In the genomic region with DNA sequence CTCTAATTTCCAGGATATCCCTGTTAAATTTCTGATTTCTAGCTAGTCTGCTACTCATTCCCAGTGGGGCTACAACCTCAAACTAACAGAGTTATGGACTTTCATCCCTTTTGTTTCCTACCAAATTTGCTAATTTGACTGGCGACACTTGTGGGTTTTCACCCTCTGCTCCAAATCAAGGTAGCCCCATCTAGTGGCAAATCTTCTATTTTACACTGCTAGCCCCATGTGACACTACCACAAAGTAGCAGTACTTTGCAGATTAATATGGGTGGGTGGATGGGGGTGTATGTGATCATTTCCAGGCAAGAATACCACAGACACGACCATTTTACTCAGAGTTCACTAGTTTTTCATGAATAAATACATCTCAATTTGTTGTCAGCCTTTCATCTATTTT, we compare ENCODE assay signal across 8 cellular contexts.
DNase-seq lines count a peak whose midpoint lies in the region; ATAC-seq and TF ChIP-seq lines count a peak whose summit lies in the region.

No MANE protein-coding gene starts in this region.

- ATAC-seq in GM19438 (IDR thresholded peaks at IDR 0.05; ENCODE audit: low read depth, unreplicated experiment) (peak; percentile 87), WTC11 (peak; percentile 74), HG03045 (IDR thresholded peaks at IDR 0.05; ENCODE audit: unreplicated experiment) (no peak)

- H3K36me3 ChIP-seq in kidney epithelial cell (ENCODE audit: control insufficient read depth, insufficient read depth, low read length): no peaks in the 10 kb centered on the region

- peak; percentile 15 for DNase-seq in EL
- DNase-seq in HPDE6-E6E7 (ENCODE audit: extremely low spot score): peak; percentile 12
- peak; percentile 8 for DNase-seq in WTC11 (ENCODE audit: low spot score)
- DNase-seq in kidney epithelial cell (ENCODE audit: low read depth): no peak
- DNase-seq in SW 1271 (lab: John Stamatoyannopoulos, UW): no peak
- DNase-seq in foreskin melanocyte: no peak

- no peaks in the 10 kb centered on the region for H3K9me3 Mint-ChIP-seq in WTC11

- POLR2A ChIA-PET in WTC11 (lab: Charles Lee): no interaction called here

- H3K27me3 ChIP-seq in kidney epithelial cell (ENCODE audit: control insufficient read depth, insufficient read depth, low read length): no peaks in the 10 kb centered on the region

- no peaks in the 10 kb centered on the region for H3K36me3 Mint-ChIP-seq in WTC11

- H3K27me3 Mint-ChIP-seq in WTC11 (ENCODE audit: low read depth): no peaks in the 10 kb centered on the region

- CTCF ChIA-PET in WTC11 (lab: Charles Lee): interaction anchor here (1.7 kb wide), 1 partner anchor 120 kb away, joined by 13 read pairs; no protein-coding TSS in a partner anchor

- no peak for TF ChIP-seq CTCF in WTC11 (IDR thresholded peaks at IDR 0.05)
- peak; percentile 56 for TF ChIP-seq CTCF in kidney epithelial cell (IDR thresholded peaks at IDR 0.05; ENCODE audit: insufficient read depth, low read length, poor library complexity, severe bottlenecking)

- H3K4me3 Mint-ChIP-seq in WTC11: no peak overlapping the region

- no peak overlapping the region for H3K27ac Mint-ChIP-seq in WTC11

- no peaks in the 10 kb centered on the region for H3K4me1 Mint-ChIP-seq in WTC11

- no peak overlapping the region for H3K4me3 ChIP-seq in kidney epithelial cell (ENCODE audit: low read depth, low read length)

TF ChIP-seq in WTC11, 78 proteins besides CTCF, POLR2A, EP300 and RAD21:
- no peak for TF ChIP-seq NR1H2 (CRISPR knock-in tag; IDR thresholded peaks at IDR 0.05)
- TF ChIP-seq, protein P1, sequence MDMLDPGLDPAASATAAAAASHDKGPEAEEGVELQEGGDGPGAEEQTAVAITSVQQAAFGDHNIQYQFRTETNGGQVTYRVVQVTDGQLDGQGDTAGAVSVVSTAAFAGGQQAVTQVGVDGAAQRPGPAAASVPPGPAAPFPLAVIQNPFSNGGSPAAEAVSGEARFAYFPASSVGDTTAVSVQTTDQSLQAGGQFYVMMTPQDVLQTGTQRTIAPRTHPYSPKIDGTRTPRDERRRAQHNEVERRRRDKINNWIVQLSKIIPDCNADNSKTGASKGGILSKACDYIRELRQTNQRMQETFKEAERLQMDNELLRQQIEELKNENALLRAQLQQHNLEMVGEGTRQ (CRISPR knock-in tag; IDR thresholded peaks at IDR 0.05): 0 out of 2 replicates have a peak, but pooled peaks have one; percentile 20

Comparison
In these comparisons a context has a peak if more than half of its experiments do, and no peak if none do; other contexts are left out.
1. DNase-seq: peak in EL (single experiment), HPDE6-E6E7 (single experiment) and WTC11 (single experiment); none in kidney epithelial cell (single experiment), SW 1271 (0 of 2) and foreskin melanocyte (single experiment).